Comparison of ENCODE assay signal across 8 cellular contexts in the genomic region with DNA sequence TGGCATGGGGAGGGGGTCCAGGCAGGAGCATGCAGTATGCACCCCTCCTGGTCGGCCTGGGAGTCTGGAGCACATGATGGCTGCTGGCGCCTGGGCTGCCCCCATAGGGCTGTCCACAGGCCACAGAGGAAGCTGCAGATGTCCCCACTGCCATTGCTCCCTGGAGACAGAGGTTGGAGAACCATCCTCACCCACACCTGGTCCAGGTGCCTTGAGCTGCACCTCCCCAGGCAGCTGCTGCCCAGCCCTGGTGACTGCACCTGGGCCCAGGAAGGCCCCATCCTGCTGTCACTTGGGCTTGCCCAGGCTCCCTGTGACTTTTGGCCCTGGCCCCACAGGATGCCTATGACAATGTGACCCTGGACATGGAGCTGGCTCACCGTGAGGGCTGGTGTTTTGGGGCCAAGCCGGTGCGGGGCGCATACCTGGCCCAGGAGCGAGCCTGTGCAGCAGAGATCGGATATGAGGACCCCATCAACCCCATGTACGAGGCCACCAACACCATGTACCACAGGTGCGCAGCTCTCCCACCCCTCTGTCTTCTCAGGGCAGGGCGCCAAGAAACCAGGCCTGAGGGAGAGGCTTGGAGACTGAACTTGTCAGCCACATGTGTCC. TPM values are rescaled to one million over a fixed set of nuclear protein-coding genes. Genes with fewer than 3 reads are reported as not detected.
DNase-seq lines count a peak whose midpoint lies in the region; ATAC-seq, FAIRE-seq and TF ChIP-seq lines count a peak whose summit lies in the region.
"Not testable (repeated sequence)": the region's sequence is repeated elsewhere in the genome, so short reads cannot be mapped to it uniquely, and the experiment has no call there.

No MANE protein-coding gene starts in this region.

- H3K4me3 Mint-ChIP-seq in activated T-cell treated with anti-CD3 and anti-CD28 coated beads, Interleukin-2, amount 50 U/mL, for 24 hours: peak overlapping the region; percentile 29

- H3K9me3 Mint-ChIP-seq in activated T-cell treated with anti-CD3 and anti-CD28 coated beads, Interleukin-2, amount 50 U/mL, for 24 hours: not testable (repeated sequence)

- not testable (repeated sequence) for H3K79me1 ChIP-seq in mesenchymal stem cell (replicated peaks; ENCODE audit: low read length, poor library complexity, severe bottlenecking)

- WGBS in K562 (ENCODE audit: insufficient coverage, low coverage, missing lambda C conversion rate): under 1% methylated on average over 11 of the region's 11 CpGs
- 93% methylated on average over 7 of the region's 11 CpGs for WGBS in mesenchymal stem cell
- WGBS in sigmoid colon, 2 donors: 88 to 91% methylated on average over 11 of the region's 11 CpGs

- not testable (repeated sequence) for TF ChIP-seq RAD21 in K562 (CRISPR knock-in tag; conservative IDR thresholded peaks at IDR 0.05 in 1 of 2, IDR thresholded peaks at IDR 0.05 in 1 of 2)

- BruUV-seq in K562 (replicated peaks; lab: Mats Ljungman, UMichigan): not testable (repeated sequence)

- not testable (repeated sequence) for H3K4ac ChIP-seq in mesenchymal stem cell (ENCODE audit: low read depth in 1 of 2, low read length in 2 of 2)

- peaks cover 0 to 60% (median 40%) of the 10 kb centered on the region in 10 experiments; a peak in 18 of 20 replicates for H3K4me1 ChIP-seq in BLaER1 treated with 17β-estradiol and CSF1 and Interleukin-3, amounts not matched to agents 10 nM and 100 nM
- peaks cover 0 to 34% of the 10 kb centered on the region in 2 experiments; a peak in 2 of 5 replicates for H3K4me1 ChIP-seq in K562 (replicated peaks in 1 of 2; ENCODE audit: control insufficient read depth in 2 of 2, insufficient read depth in 2 of 2, low read length in 2 of 2)
- not testable (repeated sequence) for H3K4me1 ChIP-seq in kidney (ENCODE audit: control insufficient read depth in 1 of 2, insufficient read depth in 1 of 2, low read depth in 1 of 2, low read length in 2 of 2); mesenchymal stem cell (ENCODE audit: control insufficient read depth, insufficient read depth, low read depth, low read length); sigmoid colon; upper lobe of right lung

- not testable (repeated sequence) for H3K18ac ChIP-seq in mesenchymal stem cell (ENCODE audit: low read depth in 1 of 2, low read length in 2 of 2)

- H3K14ac ChIP-seq in mesenchymal stem cell (ENCODE audit: low read length in 2 of 2): not testable (repeated sequence)

- intact Hi-C loops in K562 (cut with micrococcal nuclease); kidney (cut with DNase I); sigmoid colon (cut with DNase I); upper lobe of right lung (cut with DNase I): not testable (repeated sequence)

- H2AFZ ChIP-seq in K562 (ENCODE audit: low read depth, low read length); mesenchymal stem cell (ENCODE audit: low read depth, low read length): not testable (repeated sequence)

- not testable (repeated sequence) for H3K79me2 ChIP-seq in K562 (ENCODE audit: control insufficient read depth, insufficient read depth, low read length)

- not testable (repeated sequence) for H3K23ac ChIP-seq in mesenchymal stem cell (ENCODE audit: low read length in 2 of 2)

- H2BK15ac ChIP-seq in mesenchymal stem cell (ENCODE audit: low read depth, poor library complexity, severe bottlenecking): not testable (repeated sequence)

- not testable (repeated sequence) for H3K27ac ChIP-seq in BLaER1 treated with 17β-estradiol and CSF1 and Interleukin-3, amounts not matched to agents 10 nM and 100 nM; K562 (ENCODE audit: extremely low read depth, low read depth, low read length); kidney (ENCODE audit: low read depth in 2 of 2, low read length in 2 of 2); mesenchymal stem cell (ENCODE audit: low read length, poor library complexity, severe bottlenecking); sigmoid colon; upper lobe of right lung

- not testable (repeated sequence) for H3K36me3 ChIP-seq in BLaER1 treated with 17β-estradiol and CSF1 and Interleukin-3, amounts not matched to agents 10 nM and 100 nM; K562 (ENCODE audit: control insufficient read depth, insufficient read depth, low read length); kidney (ENCODE audit: control insufficient read depth in 1 of 2, insufficient read depth in 2 of 2, low read length in 2 of 2); mesenchymal stem cell (ENCODE audit: control insufficient read depth in 1 of 2, insufficient read depth in 2 of 2, low read depth in 1 of 2, low read length in 2 of 2); sigmoid colon; upper lobe of right lung

- TF ChIP-seq CTCF in K562 (IDR thresholded peaks at IDR 0.05 in 2 of 3, conservative IDR thresholded peaks at IDR 0.05 in 1 of 3; ENCODE audit: insufficient read depth in 2 of 3, low read depth in 1 of 3, low read length in 3 of 3); kidney (IDR thresholded peaks at IDR 0.05; ENCODE audit: borderline replicate concordance, extremely low read depth, insufficient read depth); sigmoid colon (IDR thresholded peaks at IDR 0.05); upper lobe of right lung (IDR thresholded peaks at IDR 0.05): not testable (repeated sequence)

- POLR2A ChIA-PET in K562 (lab: Yijun Ruan, JAX): interaction anchor here (0.6 to 3.8 kb wide), 6 partner anchors 10 to 283 kb away, joined by 3 to 19 read pairs (median 4); a partner anchor contains a TSS

- TF ChIP-seq POLR2A in K562 (conservative IDR thresholded peaks at IDR 0.05); sigmoid colon (IDR thresholded peaks at IDR 0.05): not testable (repeated sequence)

- not testable (repeated sequence) for H2AK5ac ChIP-seq in mesenchymal stem cell (ENCODE audit: low read length, severe bottlenecking)

- not testable (repeated sequence) for H4K8ac ChIP-seq in mesenchymal stem cell (ENCODE audit: low read length)

- not testable (repeated sequence) for H3K27ac Mint-ChIP-seq in activated T-cell treated with anti-CD3 and anti-CD28 coated beads, Interleukin-2, amount 50 U/mL, for 24 hours

- H4K91ac ChIP-seq in mesenchymal stem cell (ENCODE audit: low read length): peak overlapping the region; percentile 50

- not testable (repeated sequence) for H2BK5ac ChIP-seq in mesenchymal stem cell (ENCODE audit: low read depth, low read length, poor library complexity, severe bottlenecking)

- in situ Hi-C loops in K562 (cut with MboI): loop anchor here (25.0 kb wide), 1 partner anchor 1895 kb away; no protein-coding TSS in a partner anchor

- not testable (repeated sequence) for H3K9me3 ChIP-seq in BLaER1 treated with 17β-estradiol and CSF1 and Interleukin-3, amounts not matched to agents 10 nM and 100 nM (replicated peaks in 1 of 11); K562 (replicated peaks; ENCODE audit: control insufficient read depth, insufficient read depth, low read depth, low read length); kidney (ENCODE audit: control insufficient read depth in 1 of 2, low read length in 2 of 2); mesenchymal stem cell (ENCODE audit: control insufficient read depth, low read length); sigmoid colon; upper lobe of right lung

- H2BK120ac ChIP-seq in mesenchymal stem cell (ENCODE audit: low read depth, low read length): not testable (repeated sequence)

- peak overlapping the region in 9 of 11 experiments; percentile 21 to 77 (median 55); a peak in 19 of 22 replicates for H3K4me2 ChIP-seq in BLaER1 treated with 17β-estradiol and CSF1 and Interleukin-3, amounts not matched to agents 10 nM and 100 nM
- H3K4me2 ChIP-seq in K562 (ENCODE audit: insufficient read depth, low read length); mesenchymal stem cell (ENCODE audit: low read length, poor library complexity, severe bottlenecking): not testable (repeated sequence)

- not testable (repeated sequence) for H2BK12ac ChIP-seq in mesenchymal stem cell (ENCODE audit: low read length in 2 of 2)

- not testable (repeated sequence) for H4K20me1 ChIP-seq in BLaER1 treated with 17β-estradiol and CSF1 and Interleukin-3, amounts not matched to agents 10 nM and 100 nM
- H4K20me1 ChIP-seq in K562 (replicated peaks; ENCODE audit: control insufficient read depth, insufficient read depth, low read length): peaks cover 15% of the 10 kb centered on the region; the same call in 1 of the 2 replicates

- H3K9ac ChIP-seq in BLaER1 treated with 17β-estradiol and CSF1 and Interleukin-3, amounts not matched to agents 10 nM and 100 nM; K562 (ENCODE audit: insufficient read depth in 1 of 2, low read depth in 2 of 2, low read length in 2 of 2); kidney (ENCODE audit: low read length in 2 of 2); mesenchymal stem cell (ENCODE audit: low read length): not testable (repeated sequence)

- ATAC-seq in K562, upper lobe of right lung: not testable (repeated sequence)

- H3K27me3 ChIP-seq in BLaER1 treated with 17β-estradiol and CSF1 and Interleukin-3, amounts not matched to agents 10 nM and 100 nM; upper lobe of right lung: not testable (repeated sequence)
- H3K27me3 ChIP-seq in K562 (ENCODE audit: control insufficient read depth in 2 of 2, insufficient read depth in 2 of 2, low read length in 2 of 2) (peaks cover 39 to 71% of the 10 kb centered on the region in 2 experiments; a peak in 4 of 5 replicates), mesenchymal stem cell (ENCODE audit: control insufficient read depth in 1 of 2, insufficient read depth in 1 of 2, low read length in 2 of 2) (peaks cover 5 to 21% of the 10 kb centered on the region in 2 experiments), sigmoid colon (peaks cover 0 to 31% (median 23%) of the 10 kb centered on the region in 3 donors)

- H3K9me1 ChIP-seq in K562 (ENCODE audit: control insufficient read depth, insufficient read depth, low read length): not testable (repeated sequence)

- H3K36me3 Mint-ChIP-seq in activated T-cell treated with anti-CD3 and anti-CD28 coated beads, Interleukin-2, amount 50 U/mL, for 24 hours (ENCODE audit: low read depth): not testable (repeated sequence)

- DNase-seq in NCI-H146 (lab: John Stamatoyannopoulos, UW) (peak; percentile 59), kidney (peak; percentile 68), sigmoid colon (peak; percentile 56), upper lobe of right lung (peak; percentile 62)
- DNase-seq in activated T-cell treated with anti-CD3 and anti-CD28 coated beads, Interleukin-2, amount 50 U/mL, for 24 hours; K562 (ENCODE audit: extremely low read depth in 1 of 4, low spot score in 3 of 4); mesenchymal stem cell: not testable (repeated sequence)

- not testable (repeated sequence) for H3K27me3 Mint-ChIP-seq in activated T-cell treated with anti-CD3 and anti-CD28 coated beads, Interleukin-2, amount 50 U/mL, for 24 hours

- not testable (repeated sequence) for TF ChIP-seq EP300 in K562 (IDR thresholded peaks at IDR 0.05; ENCODE audit: low read length); sigmoid colon (IDR thresholded peaks at IDR 0.05)

- FAIRE-seq in K562 (lab: Jason Lieb, UNC): peak; percentile 62
- not testable (repeated sequence) for FAIRE-seq in kidney (lab: Jason Lieb, UNC)

- not testable (repeated sequence) for H3K4me3 ChIP-seq in BLaER1 treated with 17β-estradiol and CSF1 and Interleukin-3, amounts not matched to agents 10 nM and 100 nM; K562; kidney (ENCODE audit: low read length in 2 of 2); mesenchymal stem cell (ENCODE audit: insufficient read depth in 1 of 2, low read depth in 1 of 2, low read length in 2 of 2); sigmoid colon; upper lobe of right lung

- CTCF ChIA-PET in K562 (lab: Yijun Ruan, JAX; ENCODE audit: low intra/inter-chr PET ratio): not testable (repeated sequence)

- not testable (repeated sequence) for H3K4me1 Mint-ChIP-seq in activated T-cell treated with anti-CD3 and anti-CD28 coated beads, Interleukin-2, amount 50 U/mL, for 24 hours (ENCODE audit: low read depth)

RNA-seq across cellular contexts. Expression of a gene that starts 12.3 kb away (rescaled TPM):
- 5.8 and 25.8 TPM in 2 replicates for total RNA-seq in K562 (2011; cell fraction: chromatin; rRNA removed; ENCODE audit: low replicate concordance)
- 37.9 and 39.6 TPM in 2 replicates for total RNA-seq in K562 (2011; cell fraction: nucleolus; rRNA removed)
- total RNA-seq in K562 (2011; cell fraction: nucleoplasm; rRNA removed): 19.9 and 28.5 TPM in 2 replicates
- 151 and 163 TPM in 2 replicates for total RNA-seq in K562 (2014; rRNA removed)
- total RNA-seq in K562 (2014; rRNA removed; fragmentation: Illumina TruSeq; extraction: Trizol): 14.1 and 20.0 TPM in 2 replicates
- total RNA-seq in K562 (2015; rRNA removed; fragmentation: Illumina TruSeq; extraction: Trizol): 78.1 and 78.6 TPM in 2 replicates
- 95.3 and 101 TPM in 2 replicates for total RNA-seq in K562 (2021)
- 51.0 and 88.0 TPM in 2 replicates for polyA plus RNA-seq in K562 (2011; rRNA removed)
- polyA plus RNA-seq in K562 (2011; cell fraction: cytosol; rRNA removed): 116 and 204 TPM in 2 replicates
- polyA plus RNA-seq in K562 (2011; cell fraction: nucleus; rRNA removed): 72.9 and 95.1 TPM in 2 replicates
- polyA plus RNA-seq in K562 (2012): 80.6 and 161 TPM in 2 replicates
- 40.4 and 66.5 TPM in 2 replicates for polyA plus RNA-seq in K562 (2014; fragmentation: Illumina TruSeq; extraction: Trizol)
- 1 to 10 TPM; 3.6 to 8.1 TPM for polyA plus RNA-seq in K562 (2014; fragmentation: Nextera tagmentation; extraction: Ambion mirVana)
- 113 and 117 TPM in 2 replicates for polyA plus RNA-seq in K562 (2014; rRNA removed)
- 14.8 and 17.4 TPM in 2 replicates for polyA minus RNA-seq in K562 (2011; rRNA and poly(A)+ RNA removed)
- polyA minus RNA-seq in K562 (2011; cell fraction: cytosol; rRNA and poly(A)+ RNA removed): 35.4 and 39.9 TPM in 2 replicates
- polyA minus RNA-seq in K562 (2011; cell fraction: nucleus; rRNA and poly(A)+ RNA removed): 29.2 and 43.1 TPM in 2 replicates
- total RNA-seq in kidney: 35.3 TPM
- 137 TPM for polyA plus RNA-seq in kidney (ENCODE audit: insufficient read depth, low read depth, low replicate concordance)
- polyA plus RNA-seq in mesenchymal stem cell (2013, experiment 1 of 2): 24.5 TPM
- polyA plus RNA-seq in mesenchymal stem cell (2013, experiment 2 of 2): 24.9 TPM
- 10 to 100 TPM; 62.3 to 88.6 (median 69.8) TPM for total RNA-seq in sigmoid colon
- polyA plus RNA-seq in sigmoid colon: 10 to 100 TPM; 38.6 to 72.7 (median 54.6) TPM
- 35.8 TPM for total RNA-seq in upper lobe of right lung

RNA-seq across cellular contexts. Expression of a gene that starts 39.4 kb away (rescaled TPM):
- 0.62 and 4.8 TPM in 2 replicates for total RNA-seq in K562 (2011; cell fraction: chromatin; rRNA removed; ENCODE audit: low replicate concordance)
- 7.4 and 9.8 TPM in 2 replicates for total RNA-seq in K562 (2011; cell fraction: nucleolus; rRNA removed)
- 3.2 and 3.7 TPM in 2 replicates for total RNA-seq in K562 (2011; cell fraction: nucleoplasm; rRNA removed)
- total RNA-seq in K562 (2014; rRNA removed) (1.5 and 2.3 TPM in 2 replicates), K562 (2014; rRNA removed; fragmentation: Illumina TruSeq; extraction: Trizol) (not detected in 2 replicates), K562 (2015; rRNA removed; fragmentation: Illumina TruSeq; extraction: Trizol) (0.41 and 0.43 TPM in 2 replicates), K562 (2021) (2.8 and 3.0 TPM in 2 replicates), kidney (1.2 TPM), sigmoid colon (under 1 TPM in 2 of 4 donors, not detected in 2; 0.36 to 0.83 TPM), upper lobe of right lung (9.8 TPM)
- polyA plus RNA-seq in K562 (2011; rRNA removed) (1.3 and 4.4 TPM in 2 replicates), K562 (2014; fragmentation: Illumina TruSeq; extraction: Trizol) (0.46 TPM in 1 of 2 replicates, not detected in the other), K562 (2014; fragmentation: Nextera tagmentation; extraction: Ambion mirVana) (under 1 TPM in 1 of 2 experiments, not detected in 1; 0.04 TPM), K562 (2014; rRNA removed) (1.2 and 2.3 TPM in 2 replicates), kidney (ENCODE audit: insufficient read depth, low read depth, low replicate concordance) (2.5 TPM), sigmoid colon (1 to 10 TPM in 2 of 3 donors, under 1 TPM in 1; 0.60 to 4.3 (median 1.4) TPM)
- 5.9 and 9.9 TPM in 2 replicates for polyA plus RNA-seq in K562 (2011; cell fraction: cytosol; rRNA removed)
- polyA plus RNA-seq in K562 (2011; cell fraction: nucleus; rRNA removed): 2.9 and 3.5 TPM in 2 replicates
- 2.9 and 4.6 TPM in 2 replicates for polyA plus RNA-seq in K562 (2012)
- polyA minus RNA-seq in K562 (2011; rRNA and poly(A)+ RNA removed): 1.0 and 1.5 TPM in 2 replicates
- polyA minus RNA-seq in K562 (2011; cell fraction: cytosol; rRNA and poly(A)+ RNA removed): 5.1 and 13.6 TPM in 2 replicates
- polyA minus RNA-seq in K562 (2011; cell fraction: nucleus; rRNA and poly(A)+ RNA removed): 0.40 and 1.3 TPM in 2 replicates
- polyA plus RNA-seq in mesenchymal stem cell (2013, experiment 1 of 2): 0.79 TPM
- 0.93 TPM for polyA plus RNA-seq in mesenchymal stem cell (2013, experiment 2 of 2)
